1 cellular context compared by ENCODE assay signal in genomic region chr2:88622307-88622706, GRCh38.
TF ChIP-seq lines count a peak whose summit lies in the region.

No MANE protein-coding gene starts in this region.

TF ChIP-seq in SK-N-SH treated with all-trans-retinoic acid at 6 μM for 48 hours, 23 proteins besides CTCF, POLR2A, EP300 and RAD21 (continued from another document):
- TF ChIP-seq POU6F1 (CRISPR knock-in tag; IDR thresholded peaks at IDR 0.05; ENCODE audit: borderline replicate concordance, low read depth), result no peak
- TF ChIP-seq OSR1 (CRISPR knock-in tag; IDR thresholded peaks at IDR 0.05), result no peak
- peak; percentile 54 for TF ChIP-seq ISL1 (CRISPR knock-in tag; IDR thresholded peaks at IDR 0.05)
- TF ChIP-seq ZNF565 (CRISPR knock-in tag; conservative IDR thresholded peaks at IDR 0.05; ENCODE audit: low read depth), result no peak
- TF ChIP-seq RARB (CRISPR knock-in tag; IDR thresholded peaks at IDR 0.05), result no peak
- no peak for TF ChIP-seq BACH2 (CRISPR knock-in tag; IDR thresholded peaks at IDR 0.05; ENCODE audit: borderline replicate concordance)
